ENCODE assay signal across 8 cellular contexts in the genomic region with DNA sequence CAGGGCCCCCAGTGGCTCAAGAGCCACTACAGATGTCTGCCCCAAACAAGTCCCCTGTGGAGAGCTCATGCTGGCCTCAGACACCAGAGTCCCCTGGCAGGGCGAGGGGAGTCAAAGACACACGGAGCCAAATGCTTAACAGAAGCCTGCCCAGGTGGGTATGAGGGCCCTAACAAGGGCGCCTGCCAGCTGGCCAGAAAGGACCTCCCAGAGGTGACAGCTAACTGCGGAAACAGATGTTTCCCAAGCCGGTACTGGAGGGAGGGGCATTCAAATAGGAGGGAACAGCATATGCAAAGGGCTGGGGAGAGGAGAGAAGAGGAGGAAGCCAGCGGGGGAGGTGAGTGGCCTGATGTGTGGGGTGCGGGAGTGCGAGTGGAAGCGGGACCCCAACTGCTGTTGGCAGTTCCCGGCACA. TPM values are rescaled to one million over a fixed set of nuclear protein-coding genes. Genes with fewer than 3 reads are reported as not detected.
DNase-seq lines count a peak whose midpoint lies in the region; ATAC-seq and TF ChIP-seq lines count a peak whose summit lies in the region.

No MANE protein-coding gene starts in this region.

- peak overlapping the region; percentile 89 for H3K9ac ChIP-seq in MM.1S (ENCODE audit: low read length)

- H3K9me3 ChIP-seq in left ventricle myocardium inferior (replicated peaks) (no peaks in the 10 kb centered on the region), MM.1S (replicated peaks; ENCODE audit: insufficient read depth, low read length) (no peaks in the 10 kb centered on the region)

- H3K27me3 ChIP-seq in left ventricle myocardium inferior (ENCODE audit: low read depth) (no peaks in the 10 kb centered on the region), MM.1S (replicated peaks; ENCODE audit: insufficient read depth, low read length) (no peaks in the 10 kb centered on the region)

- TF ChIP-seq CTCF in left ventricle myocardium inferior (IDR thresholded peaks at IDR 0.05; ENCODE audit: borderline replicate concordance) (no peak), MM.1S (IDR thresholded peaks at IDR 0.05; ENCODE audit: low read length) (no peak), VCaP (conservative IDR thresholded peaks at IDR 0.05) (no peak)

- H3K4me1 ChIP-seq in left ventricle myocardium inferior: peaks cover 42% of the 10 kb centered on the region
- H3K4me1 ChIP-seq in MM.1S (ENCODE audit: low read length): peaks cover 19% of the 10 kb centered on the region

- no peaks in the 10 kb centered on the region for H4K20me1 ChIP-seq in MM.1S (ENCODE audit: insufficient read depth, low read length)

- H3K27ac ChIP-seq in left ventricle myocardium inferior (replicated peaks) (no peak overlapping the region), MM.1S (ENCODE audit: low read length) (peak overlapping the region; percentile 93; the same call in 1 of the 2 replicates), VCaP (peak overlapping the region; percentile 83)

- H3K4me2 ChIP-seq in MM.1S (ENCODE audit: low read depth, low read length): peak overlapping the region; percentile 98

- peaks cover 59% of the 10 kb centered on the region for H3K79me2 ChIP-seq in MM.1S (ENCODE audit: low read length)

- H3K4me3 ChIP-seq in left ventricle myocardium inferior: peak overlapping the region; percentile 70
- peak overlapping the region; percentile 99 for H3K4me3 ChIP-seq in MM.1S (ENCODE audit: low read length)

- peaks cover 56% of the 10 kb centered on the region for H3F3A ChIP-seq in MM.1S (ENCODE audit: insufficient read depth, low read length)

- ATAC-seq in left cardiac atrium: no peak

- H2AFZ ChIP-seq in MM.1S (ENCODE audit: low read length): 0 out of 2 replicates have a peak overlapping the region, but pooled peaks have one; percentile 17

- H3K36me3 ChIP-seq in left ventricle myocardium inferior (peaks cover 15% of the 10 kb centered on the region), MM.1S (replicated peaks; ENCODE audit: insufficient read depth, low read length) (no peaks in the 10 kb centered on the region)

- intact Hi-C loops in left ventricle myocardium inferior (cut with micrococcal nuclease): loop anchor here (10.0 kb wide), 1 partner anchor 144 kb away; no protein-coding TSS in a partner anchor
- intact Hi-C loops in left cardiac atrium (cut with DNase I): loop anchor here in 1 of 2 donors (10.0 kb wide), 1 partner anchor 54 kb away; no protein-coding TSS in a partner anchor

- no peaks in the 10 kb centered on the region for H3K9me2 ChIP-seq in MM.1S (replicated peaks; ENCODE audit: insufficient read depth, low read length)

- no peak for DNase-seq in left ventricle myocardium inferior
- DNase-seq in left cardiac atrium: no peak
- peak; percentile 73 for DNase-seq in MM.1S
- DNase-seq in islet precursor cell: peak; percentile 61
- DNase-seq in LoVo (ENCODE audit: low spot score): no peak
- no peak for DNase-seq in stimulated activated CD4-positive, alpha-beta T cell treated with anti-CD3 and anti-CD28 coated beads, Interleukin-12 subunit alpha, Interleukin-12 subunit beta, amount 100 ng/mL, for 4 hours
- no peak for DNase-seq in inferior parietal cortex (ENCODE audit: extremely low spot score)

RNA-seq across cellular contexts. Expression of a gene that starts 0.9 kb away (rescaled TPM):
- 2.3 TPM for total RNA-seq in left ventricle myocardium inferior
- total RNA-seq in left cardiac atrium: 1 to 10 TPM; 2.8 to 3.4 TPM

RNA-seq across cellular contexts. Expression of a gene that starts 7.2 kb away (rescaled TPM):
- total RNA-seq in left ventricle myocardium inferior (40.0 TPM), left cardiac atrium (10 to 100 TPM; 52.6 to 64.0 TPM)

RNA-seq across cellular contexts. Expression of a gene that starts 7.2 kb away (rescaled TPM):
- total RNA-seq in left ventricle myocardium inferior: 25.3 TPM
- 10 to 100 TPM; 18.8 to 20.1 TPM for total RNA-seq in left cardiac atrium

RNA-seq across cellular contexts. Expression of a gene that starts 40.7 kb away (rescaled TPM):
- total RNA-seq in left ventricle myocardium inferior (60.0 TPM), left cardiac atrium (10 to 100 TPM; 76.4 to 77.7 TPM)

RNA-seq across cellular contexts. Expression of a gene that starts 47.0 kb away (rescaled TPM):
- total RNA-seq in left ventricle myocardium inferior (4.6 TPM), left cardiac atrium (1 to 10 TPM; 3.7 to 4.7 TPM)

Comparison
In these comparisons a context has a peak if more than half of its experiments do, and no peak if none do; other contexts are left out.
1. DNase-seq: peak in MM.1S (single experiment) and islet precursor cell (single experiment); none in left ventricle myocardium inferior (single experiment), left cardiac atrium (single experiment), LoVo (single experiment), stimulated activated CD4-positive, alpha-beta T cell treated with anti-CD3 and anti-CD28 coated beads, Interleukin-12 subunit alpha, Interleukin-12 subunit beta, amount 100 ng/mL, for 4 hours (single experiment) and inferior parietal cortex (single experiment).